21 cellular contexts compared by ENCODE assay signal in the genomic region with DNA sequence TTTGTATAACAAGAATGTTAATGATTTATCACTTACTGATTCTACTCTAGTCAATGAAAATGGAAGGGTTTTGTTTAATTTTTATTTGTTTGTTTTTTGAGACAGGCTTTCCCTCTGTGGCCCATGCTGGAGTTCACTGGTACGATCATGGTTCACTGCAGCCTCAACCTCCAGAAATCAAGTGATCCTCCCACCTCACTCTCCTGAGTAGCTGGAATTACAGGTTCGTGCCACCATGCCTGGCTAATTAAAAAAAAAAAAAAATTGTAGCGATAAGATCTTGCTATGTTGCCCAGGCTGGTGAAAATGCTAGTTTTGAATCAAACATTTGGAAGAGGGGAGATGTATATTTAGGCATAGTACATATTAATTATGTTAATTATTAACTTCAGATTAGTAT.
"Had no signal": no experiment of that assay in that cellular context is flagged by ENCODE, and none has a peak within 500 bp of the region (broad histone marks: within the 10 kb centered on the region; RNA-seq: fewer than 3 reads in every experiment).

No MANE protein-coding gene starts in this region.

- H3K27me3 Mint-ChIP-seq: stimulated activated memory B cell treated with anti-CD40 and anti-IgM and Interleukin-4, amounts not matched to agents 10 μg/mL and 1 μg/mL and 100 μg/mL, for 72 hours; type B pancreatic cell had no signal

- H3K9me3 Mint-ChIP-seq: neural crest cell; stimulated activated memory B cell treated with anti-CD40 and anti-IgM and Interleukin-4, amounts not matched to agents 10 μg/mL and 1 μg/mL and 100 μg/mL, for 72 hours; type B pancreatic cell had no signal

- DNase-seq: dorsolateral prefrontal cortex; effector CD4-positive, alpha-beta T cell; foreskin fibroblast; gastrocnemius medialis; head of caudate nucleus; kidney glomerular epithelial cell; left colon; left ventricle myocardium superior; lower lobe of right lung; natural killer cell; pancreas; spleen; stimulated activated CD4-positive, alpha-beta T cell treated with anti-CD3 and anti-CD28 coated beads, Interleukin-4, amount 100 ng/mL, for 4 hours; stimulated activated naive CD8-positive, alpha-beta T cell treated with anti-CD3 and anti-CD28 coated beads, Interleukin-15, Interleukin-2, amounts not matched to agents 100 U/mL and 50 U/mL, for 24 hours; substantia nigra; testis; tibial artery had no signal

- H3K4me1 Mint-ChIP-seq: natural killer cell; stimulated activated memory B cell treated with anti-CD40 and anti-IgM and Interleukin-4, amounts not matched to agents 10 μg/mL and 1 μg/mL and 100 μg/mL, for 72 hours had no signal

- H3K36me3 Mint-ChIP-seq: natural killer cell; stimulated activated memory B cell treated with anti-CD40 and anti-IgM and Interleukin-4, amounts not matched to agents 10 μg/mL and 1 μg/mL and 100 μg/mL, for 72 hours had no signal

- ATAC-seq: esophagus mucosa; gastrocnemius medialis; left colon; left ventricle myocardium superior; lower lobe of right lung; natural killer cell; pancreas; stimulated activated memory B cell treated with anti-CD40 and anti-IgM and Interleukin-4, amounts not matched to agents 10 μg/mL and 1 μg/mL and 100 μg/mL, for 72 hours; stimulated activated naive CD8-positive, alpha-beta T cell treated with anti-CD3 and anti-CD28 coated beads, Interleukin-15, Interleukin-2, amounts not matched to agents 100 U/mL and 50 U/mL, for 24 hours had no signal

- H3K4me3 Mint-ChIP-seq: natural killer cell; neural crest cell; stimulated activated memory B cell treated with anti-CD40 and anti-IgM and Interleukin-4, amounts not matched to agents 10 μg/mL and 1 μg/mL and 100 μg/mL, for 72 hours; type B pancreatic cell had no signal
